ENCODE assay signal across 14 cellular contexts in genomic region chr14:67457782-67458181, GRCh38. TPM values are rescaled to one million over a fixed set of nuclear protein-coding genes. Genes with fewer than 3 reads are reported as not detected.
DNase-seq lines count a peak whose midpoint lies in the region; FAIRE-seq and TF ChIP-seq lines count a peak whose summit lies in the region.
"Had no signal": no experiment of that assay in that cellular context is flagged by ENCODE, and none has a peak within 500 bp of the region (broad histone marks: within the 10 kb centered on the region; RNA-seq: fewer than 3 reads in every experiment).

No MANE protein-coding gene starts in this region.

- no peak for TF ChIP-seq CTCF in foreskin fibroblast (IDR thresholded peaks at IDR 0.05; ENCODE audit: low read depth, low read length)
- TF ChIP-seq CTCF in progenitor cell of endocrine pancreas (IDR thresholded peaks at IDR 0.05; ENCODE audit: unreplicated experiment) = no peak
- TF ChIP-seq CTCF in GM13977 (IDR thresholded peaks at IDR 0.05; ENCODE audit: extremely low read depth, insufficient read depth, missing control alignments) = no peak

- peaks cover 6% of the 10 kb centered on the region for H3K4me1 Mint-ChIP-seq in progenitor cell of endocrine pancreas (ENCODE audit: low read depth)

- in situ Hi-C loops in G401 (cut with HindIII; ENCODE audit: low sequenced_read_pairs) = no loop called here
- in situ Hi-C loops in GM13977 (cut with MboI; ENCODE audit: low pct_unique_long_range_greater_than_20kb, low sequenced_read_pairs, unreplicated experiment) = no loop called here

- peak overlapping the region; percentile 59 for H3K27ac Mint-ChIP-seq in progenitor cell of endocrine pancreas
- H3K27ac Mint-ChIP-seq: activated T-helper 1 cell treated with anti-CD3 and anti-CD28 coated beads, Interleukin-12 subunit alpha, Interleukin-12 subunit beta, Interleukin-2, Interleukin-4 antibody, amounts not matched to agents 30 ng/mL and 10 ng/mL and 1 ng/mL, durations not matched to agents 14 hours and 24 hours and 36 hours; CD4-positive, alpha-beta memory T cell had no signal

- H3K27me3 Mint-ChIP-seq in progenitor cell of endocrine pancreas = peaks cover 4% of the 10 kb centered on the region
- H3K27me3 Mint-ChIP-seq: CD4-positive, alpha-beta memory T cell had no signal

- H3K36me3 Mint-ChIP-seq in progenitor cell of endocrine pancreas (ENCODE audit: insufficient read depth) = no peaks in the 10 kb centered on the region
- H3K36me3 Mint-ChIP-seq: brain; CD4-positive, alpha-beta memory T cell; naive thymus-derived CD8-positive, alpha-beta T cell had no signal

- no peak overlapping the region for H3K4me3 Mint-ChIP-seq in progenitor cell of endocrine pancreas (ENCODE audit: low read depth)
- H3K4me3 Mint-ChIP-seq: activated T-helper 1 cell treated with anti-CD3 and anti-CD28 coated beads, Interleukin-12 subunit alpha, Interleukin-12 subunit beta, Interleukin-2, Interleukin-4 antibody, amounts not matched to agents 30 ng/mL and 10 ng/mL and 1 ng/mL, durations not matched to agents 14 hours and 24 hours and 36 hours; CD4-positive, alpha-beta memory T cell; naive thymus-derived CD8-positive, alpha-beta T cell had no signal

- H3K9me3 Mint-ChIP-seq in progenitor cell of endocrine pancreas (ENCODE audit: low read depth) = no peaks in the 10 kb centered on the region
- H3K9me3 Mint-ChIP-seq: CD4-positive, alpha-beta memory T cell had no signal

- H3K4me3 ChIP-seq in foreskin fibroblast (ENCODE audit: low read depth in 1 of 2, low read length in 2 of 2) = no peak overlapping the region

- FAIRE-seq in frontal cortex (lab: Jason Lieb, UNC) = no peak

- DNase-seq in G401 (ENCODE audit: low spot score) (peak; percentile 88), NCI-H2227 treated with DMSO at 0.1 percent for 48 hours (lab: John Stamatoyannopoulos, UW) (peak; percentile 22), foreskin fibroblast (peak; percentile 8 to 29), progenitor cell of endocrine pancreas (ENCODE audit: low spot score, unreplicated experiment) (no peak), frontal cortex (ENCODE audit: low spot score in 2 of 2) (no peak), NCI-H345 treated with DMSO at 0.1 percent for 48 hours (lab: John Stamatoyannopoulos, UW; ENCODE audit: unreplicated experiment) (no peak), hepatic stellate cell (ENCODE audit: low spot score) (no peak), GM13977 (ENCODE audit: low spot score) (no peak)
- DNase-seq: CD4-positive, alpha-beta memory T cell; HCEC 1CT; naive thymus-derived CD8-positive, alpha-beta T cell; NCI-H1930 had no signal

RNA-seq across cellular contexts. Expression of gene TMEM229B, which starts 30.7 kb away (rescaled TPM):
- 0.18 and 0.41 TPM in 2 replicates for total RNA-seq in G401 (2014; rRNA removed; shearing (Covaris generic))
- total RNA-seq in progenitor cell of endocrine pancreas (1.7 and 1.8 TPM in 2 replicates), frontal cortex (22.4 TPM)

RNA-seq across cellular contexts. Expression of gene PLEK2, which starts 45.8 kb away (rescaled TPM):
- total RNA-seq in G401 (2014; rRNA removed; shearing (Covaris generic)) = 0.80 and 1.3 TPM in 2 replicates
- total RNA-seq in progenitor cell of endocrine pancreas = 0.67 and 0.89 TPM in 2 replicates
- total RNA-seq in frontal cortex = 0.41 TPM

Comparison
In these comparisons a context has a peak if more than half of its experiments do, and no peak if none do; other contexts are left out.
1. DNase-seq: peak in G401 (single experiment), NCI-H2227 treated with DMSO at 0.1 percent for 48 hours (single experiment) and foreskin fibroblast (2 of 2); none in progenitor cell of endocrine pancreas (single experiment), frontal cortex (0 of 2), NCI-H345 treated with DMSO at 0.1 percent for 48 hours (single experiment), hepatic stellate cell (single experiment) and GM13977 (single experiment).